ENCODE assay signal across 1 cellular context in the genomic region with DNA sequence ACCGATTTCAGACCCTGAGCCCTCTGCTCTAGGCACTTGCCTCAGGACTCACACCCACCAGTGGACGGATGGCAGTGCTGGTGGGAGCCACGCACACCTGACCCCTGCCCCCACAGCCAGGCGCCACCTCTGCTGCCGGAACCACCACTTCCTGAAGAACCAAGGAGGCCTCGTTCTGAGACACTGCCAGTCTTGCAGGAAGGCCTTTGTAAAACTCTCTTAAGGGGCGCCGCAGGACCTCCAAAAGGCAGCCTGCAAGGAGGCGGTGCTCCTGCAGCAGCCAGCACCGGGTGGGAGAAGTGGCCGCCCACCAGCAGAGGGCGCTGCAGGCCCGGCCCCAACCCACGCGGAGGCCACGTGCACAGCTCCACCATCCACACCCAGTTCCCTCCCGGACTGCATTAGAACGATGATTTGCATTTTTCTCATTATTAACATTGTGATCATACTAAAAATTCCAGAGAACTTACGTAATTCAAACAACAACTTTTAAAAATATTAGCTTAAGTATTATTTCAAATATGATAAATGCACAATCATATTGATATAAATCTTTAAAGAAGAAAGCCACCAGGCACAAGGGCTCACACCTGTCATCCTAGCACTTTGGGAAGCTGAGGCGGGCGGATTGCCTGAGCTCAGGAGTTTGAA.
TF ChIP-seq lines count a peak whose summit lies in the region.

No MANE protein-coding gene starts in this region.

TF ChIP-seq in K562, 482 proteins besides CTCF, POLR2A, EP300 and RAD21 (continued from another document and continues in another):
- TF ChIP-seq JUNB (CRISPR knock-in tag; conservative IDR thresholded peaks at IDR 0.05) (no peak), TBL1XR1 (IDR thresholded peaks at IDR 0.05; ENCODE audit: low read length in 2 of 2) (peak in 1 of 2 experiments; percentile 68; a peak in 1 of 4 replicates), EP400 (IDR thresholded peaks at IDR 0.05) (peak; percentile 96), ZNF12 (CRISPR knock-in tag; IDR thresholded peaks at IDR 0.05) (no peak), E2F3 (CRISPR knock-in tag; IDR thresholded peaks at IDR 0.05) (no peak; the same call in 1 of the 2 replicates), TCF3 (CRISPR knock-in tag; IDR thresholded peaks at IDR 0.05) (no peak), ZFP36 (IDR thresholded peaks at IDR 0.05; ENCODE audit: low read depth, low read length, partially characterized antibody) (peak; percentile 41), MYNN (IDR thresholded peaks at IDR 0.05) (0 out of 2 replicates have a peak, but pooled peaks have one; percentile 56), MYNN (CRISPR knock-in tag; IDR thresholded peaks at IDR 0.05) (no peak), NCOR1 (IDR thresholded peaks at IDR 0.05) (peak; percentile 38; the same call in 1 of the 2 replicates), STAT5B (CRISPR knock-in tag; IDR thresholded peaks at IDR 0.05) (no peak), CGGBP1 (CRISPR knock-in tag; IDR thresholded peaks at IDR 0.05) (no peak), ZNF695 (CRISPR knock-in tag; IDR thresholded peaks at IDR 0.05) (no peak), FUS (optimal IDR thresholded peaks at IDR 0.05; ENCODE audit: low read depth, low read length) (no peak), POLR2AphosphoS2 (IDR thresholded peaks at IDR 0.05; ENCODE audit: low read length) (no peak), SP1 (CRISPR knock-in tag; IDR thresholded peaks at IDR 0.05) (peak; percentile 66), FOXA1 (IDR thresholded peaks at IDR 0.05; ENCODE audit: borderline replicate concordance) (no peak), LEF1 (IDR thresholded peaks at IDR 0.05) (no peak), ZFP30 (CRISPR knock-in tag; IDR thresholded peaks at IDR 0.05; ENCODE audit: borderline replicate concordance) (no peak), GTF2F1 (IDR thresholded peaks at IDR 0.05; ENCODE audit: low read depth, low read length) (0 out of 2 replicates have a peak, but pooled peaks have one; percentile 48), ZNF263 (CRISPR knock-in tag; IDR thresholded peaks at IDR 0.05; ENCODE audit: borderline replicate concordance) (peak; percentile 68; the same call in 1 of the 2 replicates), HDAC1 (IDR thresholded peaks at IDR 0.05) (peak in 1 of 2 experiments; percentile 54; a peak in 2 of 4 replicates), MAFK (IDR thresholded peaks at IDR 0.05; ENCODE audit: low read length) (peak; percentile 59; the same call in 1 of the 2 replicates), RAD51 (IDR thresholded peaks at IDR 0.05; ENCODE audit: borderline replicate concordance, low read depth) (peak; percentile 79; the same call in 1 of the 2 replicates), ELF1 (tag; IDR thresholded peaks at IDR 0.05) (no peak), CTBP1 (IDR thresholded peaks at IDR 0.05; ENCODE audit: borderline replicate concordance) (peak; percentile 53; the same call in 1 of the 2 replicates), KLF13 (tag; IDR thresholded peaks at IDR 0.05; ENCODE audit: borderline replicate concordance, low read depth) (peak; percentile 43; the same call in 1 of the 2 replicates), RBM22 (IDR thresholded peaks at IDR 0.05; ENCODE audit: low read depth, low read length, poor library complexity, severe bottlenecking) (no peak), RBM17 (IDR thresholded peaks at IDR 0.05; ENCODE audit: borderline replicate concordance, low read depth, low read length) (no peak), SRSF7 (optimal IDR thresholded peaks at IDR 0.05; ENCODE audit: low read depth, low read length) (no peak), ZNF740 (CRISPR knock-in tag; IDR thresholded peaks at IDR 0.05) (peak; percentile 71; the same call in 1 of the 2 replicates), ZNF740 (tag; IDR thresholded peaks at IDR 0.05) (no peak), ARID2 (IDR thresholded peaks at IDR 0.05) (0 out of 2 replicates have a peak, but pooled peaks have one; percentile 62), ARNT (IDR thresholded peaks at IDR 0.05) (peak in 1 of 2 experiments; percentile 50; a peak in 1 of 4 replicates), MCM3 (IDR thresholded peaks at IDR 0.05) (no peak), KDM2B (CRISPR knock-in tag; IDR thresholded peaks at IDR 0.05) (no peak), RNF2 (IDR thresholded peaks at IDR 0.05) (peak; percentile 74; the same call in 1 of the 2 replicates), E2F5 (CRISPR knock-in tag; IDR thresholded peaks at IDR 0.05) (peak; percentile 50; the same call in 1 of the 2 replicates), ZNF778 (CRISPR knock-in tag; IDR thresholded peaks at IDR 0.05) (no peak), UBTF (IDR thresholded peaks at IDR 0.05; ENCODE audit: borderline replicate concordance in 1 of 2, low read depth in 2 of 2, low read length in 2 of 2) (no peak), YBX1 (IDR thresholded peaks at IDR 0.05) (no peak), LCOR (CRISPR knock-in tag; IDR thresholded peaks at IDR 0.05) (peak; percentile 95), SLC30A9 (CRISPR knock-in tag; IDR thresholded peaks at IDR 0.05) (no peak), PRDM10 (IDR thresholded peaks at IDR 0.05; ENCODE audit: partially characterized antibody) (no peak), GABPA (tag; conservative IDR thresholded peaks at IDR 0.05; ENCODE audit: low read depth) (no peak), BHLHE40 (IDR thresholded peaks at IDR 0.05; ENCODE audit: low read length) (peak; percentile 93), RBM34 (IDR thresholded peaks at IDR 0.05; ENCODE audit: borderline replicate concordance, insufficient read depth, low read length) (no peak)
- TF ChIP-seq, protein P1, sequence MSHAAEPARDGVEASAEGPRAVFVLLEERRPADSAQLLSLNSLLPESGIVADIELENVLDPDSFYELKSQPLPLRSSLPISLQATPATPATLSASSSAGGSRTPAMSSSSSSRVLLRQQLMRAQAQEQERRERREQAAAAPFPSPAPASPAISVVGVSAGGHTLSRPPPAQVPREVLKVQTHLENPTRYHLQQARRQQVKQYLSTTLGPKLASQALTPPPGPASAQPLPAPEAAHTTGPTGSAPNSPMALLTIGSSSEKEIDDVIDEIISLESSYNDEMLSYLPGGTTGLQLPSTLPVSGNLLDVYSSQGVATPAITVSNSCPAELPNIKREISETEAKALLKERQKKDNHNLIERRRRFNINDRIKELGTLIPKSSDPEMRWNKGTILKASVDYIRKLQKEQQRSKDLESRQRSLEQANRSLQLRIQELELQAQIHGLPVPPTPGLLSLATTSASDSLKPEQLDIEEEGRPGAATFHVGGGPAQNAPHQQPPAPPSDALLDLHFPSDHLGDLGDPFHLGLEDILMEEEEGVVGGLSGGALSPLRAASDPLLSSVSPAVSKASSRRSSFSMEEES (CRISPR knock-in tag; IDR thresholded peaks at IDR 0.05), result no peak
- TF ChIP-seq, protein P2, sequence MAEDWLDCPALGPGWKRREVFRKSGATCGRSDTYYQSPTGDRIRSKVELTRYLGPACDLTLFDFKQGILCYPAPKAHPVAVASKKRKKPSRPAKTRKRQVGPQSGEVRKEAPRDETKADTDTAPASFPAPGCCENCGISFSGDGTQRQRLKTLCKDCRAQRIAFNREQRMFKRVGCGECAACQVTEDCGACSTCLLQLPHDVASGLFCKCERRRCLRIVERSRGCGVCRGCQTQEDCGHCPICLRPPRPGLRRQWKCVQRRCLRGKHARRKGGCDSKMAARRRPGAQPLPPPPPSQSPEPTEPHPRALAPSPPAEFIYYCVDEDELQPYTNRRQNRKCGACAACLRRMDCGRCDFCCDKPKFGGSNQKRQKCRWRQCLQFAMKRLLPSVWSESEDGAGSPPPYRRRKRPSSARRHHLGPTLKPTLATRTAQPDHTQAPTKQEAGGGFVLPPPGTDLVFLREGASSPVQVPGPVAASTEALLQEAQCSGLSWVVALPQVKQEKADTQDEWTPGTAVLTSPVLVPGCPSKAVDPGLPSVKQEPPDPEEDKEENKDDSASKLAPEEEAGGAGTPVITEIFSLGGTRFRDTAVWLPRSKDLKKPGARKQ (CRISPR knock-in tag; IDR thresholded peaks at IDR 0.05), result no peak
- TF ChIP-seq, protein P3, sequence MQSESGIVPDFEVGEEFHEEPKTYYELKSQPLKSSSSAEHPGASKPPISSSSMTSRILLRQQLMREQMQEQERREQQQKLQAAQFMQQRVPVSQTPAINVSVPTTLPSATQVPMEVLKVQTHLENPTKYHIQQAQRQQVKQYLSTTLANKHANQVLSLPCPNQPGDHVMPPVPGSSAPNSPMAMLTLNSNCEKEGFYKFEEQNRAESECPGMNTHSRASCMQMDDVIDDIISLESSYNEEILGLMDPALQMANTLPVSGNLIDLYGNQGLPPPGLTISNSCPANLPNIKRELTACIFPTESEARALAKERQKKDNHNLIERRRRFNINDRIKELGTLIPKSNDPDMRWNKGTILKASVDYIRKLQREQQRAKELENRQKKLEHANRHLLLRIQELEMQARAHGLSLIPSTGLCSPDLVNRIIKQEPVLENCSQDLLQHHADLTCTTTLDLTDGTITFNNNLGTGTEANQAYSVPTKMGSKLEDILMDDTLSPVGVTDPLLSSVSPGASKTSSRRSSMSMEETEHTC (IDR thresholded peaks at IDR 0.05), result peak; percentile 36; the same call in 1 of the 2 replicates
- TF ChIP-seq, protein P4, sequence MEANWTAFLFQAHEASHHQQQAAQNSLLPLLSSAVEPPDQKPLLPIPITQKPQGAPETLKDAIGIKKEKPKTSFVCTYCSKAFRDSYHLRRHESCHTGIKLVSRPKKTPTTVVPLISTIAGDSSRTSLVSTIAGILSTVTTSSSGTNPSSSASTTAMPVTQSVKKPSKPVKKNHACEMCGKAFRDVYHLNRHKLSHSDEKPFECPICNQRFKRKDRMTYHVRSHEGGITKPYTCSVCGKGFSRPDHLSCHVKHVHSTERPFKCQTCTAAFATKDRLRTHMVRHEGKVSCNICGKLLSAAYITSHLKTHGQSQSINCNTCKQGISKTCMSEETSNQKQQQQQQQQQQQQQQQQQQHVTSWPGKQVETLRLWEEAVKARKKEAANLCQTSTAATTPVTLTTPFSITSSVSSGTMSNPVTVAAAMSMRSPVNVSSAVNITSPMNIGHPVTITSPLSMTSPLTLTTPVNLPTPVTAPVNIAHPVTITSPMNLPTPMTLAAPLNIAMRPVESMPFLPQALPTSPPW (CRISPR knock-in tag; IDR thresholded peaks at IDR 0.05), result peak; percentile 67
- TF ChIP-seq, protein P5, sequence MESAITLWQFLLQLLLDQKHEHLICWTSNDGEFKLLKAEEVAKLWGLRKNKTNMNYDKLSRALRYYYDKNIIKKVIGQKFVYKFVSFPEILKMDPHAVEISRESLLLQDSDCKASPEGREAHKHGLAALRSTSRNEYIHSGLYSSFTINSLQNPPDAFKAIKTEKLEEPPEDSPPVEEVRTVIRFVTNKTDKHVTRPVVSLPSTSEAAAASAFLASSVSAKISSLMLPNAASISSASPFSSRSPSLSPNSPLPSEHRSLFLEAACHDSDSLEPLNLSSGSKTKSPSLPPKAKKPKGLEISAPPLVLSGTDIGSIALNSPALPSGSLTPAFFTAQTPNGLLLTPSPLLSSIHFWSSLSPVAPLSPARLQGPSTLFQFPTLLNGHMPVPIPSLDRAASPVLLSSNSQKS (CRISPR knock-in tag; IDR thresholded peaks at IDR 0.05), result no peak
